7 cellular contexts compared by ENCODE assay signal in the genomic region with DNA sequence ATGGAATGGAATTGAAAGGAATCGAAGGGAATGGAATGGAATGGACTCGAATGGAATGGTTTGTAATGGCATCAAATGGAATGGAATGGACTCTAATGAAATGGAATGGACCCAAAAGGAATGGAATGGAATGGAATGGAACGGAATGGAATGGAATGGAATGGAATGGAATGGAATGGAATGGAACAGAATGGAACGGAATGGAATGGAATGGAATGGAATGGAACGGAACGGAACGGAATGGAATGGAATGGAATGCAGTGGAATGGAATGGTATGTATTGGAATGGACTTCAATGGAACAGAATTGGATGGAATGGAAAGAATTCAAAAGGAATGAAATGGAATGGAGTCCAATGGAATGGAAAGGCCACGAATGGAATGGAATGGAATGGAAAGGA.
A peak's percentile ranks its signal among the peaks of the same experiment; 100 is the strongest.
DNase-seq lines count a peak whose midpoint lies in the region; ATAC-seq and TF ChIP-seq lines count a peak whose summit lies in the region.
"Not testable (repeated sequence)": the region's sequence is repeated elsewhere in the genome, so short reads cannot be mapped to it uniquely, and the experiment has no call there.

No MANE protein-coding gene starts in this region.

- not testable (repeated sequence) for TF ChIP-seq POLR2A in gastroesophageal sphincter (IDR thresholded peaks at IDR 0.05); upper lobe of left lung (IDR thresholded peaks at IDR 0.05)

- H3K4me3 ChIP-seq in gastroesophageal sphincter, heart right ventricle, left lung, upper lobe of left lung: not testable (repeated sequence)

- not testable (repeated sequence) for TF ChIP-seq EP300 in gastroesophageal sphincter (IDR thresholded peaks at IDR 0.05); upper lobe of left lung (IDR thresholded peaks at IDR 0.05)

- not testable (repeated sequence) for TF ChIP-seq CTCF in gastroesophageal sphincter (IDR thresholded peaks at IDR 0.05); heart right ventricle (IDR thresholded peaks at IDR 0.05); left lung (IDR thresholded peaks at IDR 0.05); upper lobe of left lung (IDR thresholded peaks at IDR 0.05)

- ATAC-seq in GM19324 (IDR thresholded peaks at IDR 0.05; ENCODE audit: low FRiP score, unreplicated experiment) = peak; percentile 66
- peak; percentile 40 for ATAC-seq in T-helper 17 cell
- ATAC-seq in gastroesophageal sphincter = peak; percentile 93
- ATAC-seq in heart right ventricle = peak in 7 of 8 donors; percentile 64 to 85 (median 70)
- peak; percentile 50 for ATAC-seq in left lung
- peak; percentile 69 to 71 for ATAC-seq in natural killer cell treated with Interleukin-12 subunit alpha and Interleukin-12 subunit beta and Interleukin-15 and Interleukin-18, amount 100 ng/mL, for 72 hours
- ATAC-seq in upper lobe of left lung (ENCODE audit: low FRiP score in 2 of 2) = peak; percentile 82 to 98

- H3K9me3 ChIP-seq in T-helper 17 cell (ENCODE audit: control insufficient read depth, low read length, poor library complexity, severe bottlenecking); gastroesophageal sphincter; heart right ventricle; left lung; upper lobe of left lung: not testable (repeated sequence)

- H3K4me1 Mint-ChIP-seq in T-helper 17 cell; natural killer cell treated with Interleukin-12 subunit alpha and Interleukin-12 subunit beta and Interleukin-15 and Interleukin-18, amount 100 ng/mL, for 72 hours (ENCODE audit: low read depth in 2 of 2): not testable (repeated sequence)

- H3K4me3 Mint-ChIP-seq in T-helper 17 cell; natural killer cell treated with Interleukin-12 subunit alpha and Interleukin-12 subunit beta and Interleukin-15 and Interleukin-18, amount 100 ng/mL, for 72 hours: not testable (repeated sequence)

- H3K27ac Mint-ChIP-seq in T-helper 17 cell; natural killer cell treated with Interleukin-12 subunit alpha and Interleukin-12 subunit beta and Interleukin-15 and Interleukin-18, amount 100 ng/mL, for 72 hours: not testable (repeated sequence)

- not testable (repeated sequence) for DNase-seq in T-helper 17 cell; heart right ventricle; left lung; natural killer cell treated with Interleukin-12 subunit alpha and Interleukin-12 subunit beta and Interleukin-15 and Interleukin-18, amount 100 ng/mL, for 72 hours (ENCODE audit: low spot score); upper lobe of left lung

- H3K9me3 Mint-ChIP-seq in natural killer cell treated with Interleukin-12 subunit alpha and Interleukin-12 subunit beta and Interleukin-15 and Interleukin-18, amount 100 ng/mL, for 72 hours = peaks cover 11% of the 10 kb centered on the region

- not testable (repeated sequence) for H3K36me3 ChIP-seq in gastroesophageal sphincter, heart right ventricle, left lung, upper lobe of left lung

- H3K27me3 Mint-ChIP-seq in T-helper 17 cell; natural killer cell treated with Interleukin-12 subunit alpha and Interleukin-12 subunit beta and Interleukin-15 and Interleukin-18, amount 100 ng/mL, for 72 hours: not testable (repeated sequence)

- WGBS in gastroesophageal sphincter (ENCODE audit: low coverage in 1 of 2), 2 donors = no CpG with 5 or more reads among the region's 8 CpGs
- WGBS in heart right ventricle, 2 donors = no CpG with 5 or more reads among the region's 8 CpGs
- WGBS in upper lobe of left lung, 2 donors = no CpG with 5 or more reads among the region's 8 CpGs

- H3K4me1 ChIP-seq in gastroesophageal sphincter, heart right ventricle, left lung, upper lobe of left lung: not testable (repeated sequence)

- intact Hi-C loops in heart right ventricle (cut with DNase I); left lung (cut with DNase I): not testable (repeated sequence)

- not testable (repeated sequence) for H3K27me3 ChIP-seq in gastroesophageal sphincter, heart right ventricle, left lung, upper lobe of left lung

- not testable (repeated sequence) for H3K27ac ChIP-seq in gastroesophageal sphincter, heart right ventricle, left lung, upper lobe of left lung

- H3K36me3 Mint-ChIP-seq in T-helper 17 cell (ENCODE audit: low read depth); natural killer cell treated with Interleukin-12 subunit alpha and Interleukin-12 subunit beta and Interleukin-15 and Interleukin-18, amount 100 ng/mL, for 72 hours: not testable (repeated sequence)

Comparison
In these comparisons a context has a peak if more than half of its experiments do, and no peak if none do; other contexts are left out.
1. ATAC-seq: peak in every context shown above with its lines; median percentile 93 in gastroesophageal sphincter; 90 in upper lobe of left lung; 70 in heart right ventricle; 70 in natural killer cell treated with Interleukin-12 subunit alpha and Interleukin-12 subunit beta and Interleukin-15 and Interleukin-18, amount 100 ng/mL, for 72 hours; 66 in GM19324; 50 in left lung; 40 in T-helper 17 cell.